In genomic region chr5:125112196-125112595, GRCh38 we compare ENCODE assay signal across 25 cellular contexts.
DNase-seq lines count a peak whose midpoint lies in the region; ATAC-seq, FAIRE-seq and TF ChIP-seq lines count a peak whose summit lies in the region.
"Had no signal": no experiment of that assay in that cellular context is flagged by ENCODE, and none has a peak within 500 bp of the region (broad histone marks: within the 10 kb centered on the region; RNA-seq: fewer than 3 reads in every experiment).

No MANE protein-coding gene starts in this region.

- H4K8ac ChIP-seq in mesenchymal stem cell (ENCODE audit: low read length), result peak overlapping the region; percentile 27
- H4K8ac ChIP-seq in neuronal stem cell (ENCODE audit: low read depth, low read length), result no peak overlapping the region

- DNase-seq in ELR (ENCODE audit: low read depth) (peak; percentile 73), RPMI7951 (ENCODE audit: low read depth) (peak; percentile 55), fibroblast of mammary gland (ENCODE audit: low read depth) (peak; percentile 33), mesenchymal stem cell (peak; percentile 70), kidney (no peak), HAP-1 (ENCODE audit: low spot score in 2 of 2) (no peak), neuronal stem cell (ENCODE audit: low spot score) (no peak)
- DNase-seq: activated B cell treated with CpG ODN at 0.5 μM for 24 hours; activated CD4-positive, alpha-beta T cell treated with anti-CD3 and anti-CD28 coated beads, Interleukin-2, amount 50 U/mL, for 1 hour; activated naive CD4-positive, alpha-beta T cell; activated T-cell treated with anti-CD3 and anti-CD28 coated beads, Interleukin-2, amount 50 U/mL, for 4 hours; C1 segment of cervical spinal cord; effector CD8-positive, alpha-beta T cell; NCI-H146; NCI-H510A treated with DMSO at 0.1 percent for 48 hours; nephron progenitor cell; SJCRH30; stimulated activated CD4-positive, alpha-beta T cell treated with anti-CD3 and anti-CD28 coated beads, Interleukin-2, amount 100 ng/mL, for 48 hours; T-helper 1 cell had no signal

- in situ Hi-C loops in HAP-1 (cut with MboI; ENCODE audit: low sequenced_read_pairs), result no loop called here

- TF ChIP-seq CTCF in fibroblast of mammary gland (conservative IDR thresholded peaks at IDR 0.05; ENCODE audit: control insufficient read depth, insufficient read depth, low read depth, low read length) (no peak), kidney (IDR thresholded peaks at IDR 0.05; ENCODE audit: borderline replicate concordance, extremely low read depth, insufficient read depth) (no peak)

- WGBS in mesenchymal stem cell, result 27% methylated on average over 2 of the region's 2 CpGs
- WGBS in neuronal stem cell (ENCODE audit: extremely low coverage in 2 of 2, insufficient read length in 2 of 2, insufficient replicate concordance in 1 of 2), 2 donors, result no CpG with 5 or more reads among the region's 2 CpGs

- no peak overlapping the region for H3K4me3 ChIP-seq in fibroblast of mammary gland (ENCODE audit: control insufficient read depth, low read depth, low read length)
- no peak overlapping the region for H3K4me3 ChIP-seq in mesenchymal stem cell (ENCODE audit: insufficient read depth in 1 of 2, low read depth in 1 of 2, low read length in 2 of 2)
- H3K4me3 ChIP-seq in kidney (ENCODE audit: low read length in 2 of 2), result no peak overlapping the region
- H3K4me3 ChIP-seq in HAP-1, result no peak overlapping the region
- no peak overlapping the region for H3K4me3 ChIP-seq in neuronal stem cell (ENCODE audit: low read length in 2 of 2)
- H3K4me3 ChIP-seq: lung, right atrium auricular region, SJCRH30 had no signal

- ATAC-seq in GM21381 (IDR thresholded peaks at IDR 0.05; ENCODE audit: unreplicated experiment), result no peak
- ATAC-seq: activated T-cell treated with anti-CD3 and anti-CD28 coated beads, Interleukin-2, amount 50 U/mL, for 4 hours; HepG2 had no signal

- H2BK12ac ChIP-seq in mesenchymal stem cell (ENCODE audit: low read length in 2 of 2), result no peak overlapping the region
- no peak overlapping the region for H2BK12ac ChIP-seq in neuronal stem cell (ENCODE audit: low read length)

- no peaks in the 10 kb centered on the region for H3K4me1 ChIP-seq in mesenchymal stem cell (ENCODE audit: control insufficient read depth, insufficient read depth, low read depth, low read length)
- no peaks in the 10 kb centered on the region for H3K4me1 ChIP-seq in kidney (ENCODE audit: control insufficient read depth in 1 of 2, insufficient read depth in 1 of 2, low read depth in 1 of 2, low read length in 2 of 2)
- no peaks in the 10 kb centered on the region for H3K4me1 ChIP-seq in HAP-1
- no peaks in the 10 kb centered on the region for H3K4me1 ChIP-seq in neuronal stem cell (ENCODE audit: control insufficient read depth in 2 of 2, insufficient read depth in 1 of 2, low read depth in 1 of 2, low read length in 2 of 2)
- H3K4me1 ChIP-seq: right atrium auricular region, SJCRH30 had no signal

- H3K4me2 ChIP-seq in mesenchymal stem cell (ENCODE audit: low read length, poor library complexity, severe bottlenecking) (no peak overlapping the region), neuronal stem cell (ENCODE audit: insufficient read depth, low read length, poor library complexity, severe bottlenecking) (no peak overlapping the region)

- H2BK15ac ChIP-seq in mesenchymal stem cell (ENCODE audit: low read depth, poor library complexity, severe bottlenecking) (no peak overlapping the region), neuronal stem cell (ENCODE audit: low read length) (no peak overlapping the region)

- H4K91ac ChIP-seq in mesenchymal stem cell (ENCODE audit: low read length) (no peak overlapping the region), neuronal stem cell (ENCODE audit: low read depth, low read length, poor library complexity) (no peak overlapping the region)

- H3K79me1 ChIP-seq in mesenchymal stem cell (replicated peaks; ENCODE audit: low read length, poor library complexity, severe bottlenecking) (no peaks in the 10 kb centered on the region), neuronal stem cell (ENCODE audit: low read depth, low read length) (no peaks in the 10 kb centered on the region)

- no peak overlapping the region for H3K4ac ChIP-seq in mesenchymal stem cell (ENCODE audit: low read depth in 1 of 2, low read length in 2 of 2)
- no peak overlapping the region for H3K4ac ChIP-seq in neuronal stem cell (ENCODE audit: low read length)

- H3K23ac ChIP-seq in mesenchymal stem cell (ENCODE audit: low read length in 2 of 2) (no peak overlapping the region), neuronal stem cell (ENCODE audit: low read depth, low read length, poor library complexity) (no peak overlapping the region)

- H3K9me3 ChIP-seq in mesenchymal stem cell (ENCODE audit: control insufficient read depth, low read length), result peaks cover 7% of the 10 kb centered on the region
- no peaks in the 10 kb centered on the region for H3K9me3 ChIP-seq in kidney (ENCODE audit: control insufficient read depth in 1 of 2, low read length in 2 of 2)
- no peaks in the 10 kb centered on the region for H3K9me3 ChIP-seq in HAP-1
- H3K9me3 ChIP-seq in neuronal stem cell (replicated peaks in 1 of 2; ENCODE audit: control insufficient read depth in 2 of 2, insufficient read depth in 1 of 2, low read depth in 1 of 2, low read length in 2 of 2), result peaks cover 0 to 5% of the 10 kb centered on the region in 2 donors
- H3K9me3 ChIP-seq: right atrium auricular region, SJCRH30 had no signal

- intact Hi-C loops in kidney (cut with DNase I), result no loop called here

- H3K27ac ChIP-seq in mesenchymal stem cell (ENCODE audit: low read length, poor library complexity, severe bottlenecking), result no peak overlapping the region
- H3K27ac ChIP-seq in kidney (ENCODE audit: low read depth in 2 of 2, low read length in 2 of 2), result no peak overlapping the region
- no peak overlapping the region for H3K27ac ChIP-seq in neuronal stem cell (replicated peaks; ENCODE audit: low read length)
- H3K27ac ChIP-seq: parathyroid adenoma, right atrium auricular region, SJCRH30 had no signal

- H2BK120ac ChIP-seq in mesenchymal stem cell (ENCODE audit: low read depth, low read length) (no peak overlapping the region), neuronal stem cell (ENCODE audit: low read depth, low read length) (no peak overlapping the region)

- H2AFZ ChIP-seq in mesenchymal stem cell (ENCODE audit: low read depth, low read length) (no peak overlapping the region), neuronal stem cell (ENCODE audit: low read length) (no peak overlapping the region)

- no peak for FAIRE-seq in kidney (lab: Jason Lieb, UNC)
- FAIRE-seq: GM12892, HepG2 had no signal

- H3K18ac ChIP-seq in mesenchymal stem cell (ENCODE audit: low read depth in 1 of 2, low read length in 2 of 2) (no peak overlapping the region), neuronal stem cell (ENCODE audit: low read length) (no peak overlapping the region)

- H2AK5ac ChIP-seq in mesenchymal stem cell (ENCODE audit: low read length, severe bottlenecking) (no peak overlapping the region), neuronal stem cell (ENCODE audit: low read depth, low read length) (no peak overlapping the region)

- H2BK5ac ChIP-seq in mesenchymal stem cell (ENCODE audit: low read depth, low read length, poor library complexity, severe bottlenecking) (no peak overlapping the region), neuronal stem cell (ENCODE audit: low read length) (no peak overlapping the region)

- H3K14ac ChIP-seq in mesenchymal stem cell (ENCODE audit: low read length in 2 of 2), result no peak overlapping the region
- H3K14ac ChIP-seq in neuronal stem cell (ENCODE audit: low read length), result no peak overlapping the region

- H3K9ac ChIP-seq in mesenchymal stem cell (ENCODE audit: low read length) (no peak overlapping the region), kidney (ENCODE audit: low read length in 2 of 2) (no peak overlapping the region), neuronal stem cell (ENCODE audit: low read depth, low read length, poor library complexity) (no peak overlapping the region)
- H3K9ac ChIP-seq: parathyroid adenoma had no signal

- H3K36me3 ChIP-seq in mesenchymal stem cell (ENCODE audit: control insufficient read depth in 1 of 2, insufficient read depth in 2 of 2, low read depth in 1 of 2, low read length in 2 of 2) (no peaks in the 10 kb centered on the region), kidney (ENCODE audit: control insufficient read depth in 1 of 2, insufficient read depth in 2 of 2, low read length in 2 of 2) (no peaks in the 10 kb centered on the region), HAP-1 (replicated peaks) (no peaks in the 10 kb centered on the region), neuronal stem cell (replicated peaks in 1 of 2; ENCODE audit: control insufficient read depth in 2 of 2, insufficient read depth in 2 of 2, low read length in 2 of 2) (no peaks in the 10 kb centered on the region)
- H3K36me3 ChIP-seq: right atrium auricular region, SJCRH30 had no signal

- no peaks in the 10 kb centered on the region for H3K27me3 ChIP-seq in mesenchymal stem cell (ENCODE audit: control insufficient read depth in 1 of 2, insufficient read depth in 1 of 2, low read length in 2 of 2)
- no peaks in the 10 kb centered on the region for H3K27me3 ChIP-seq in HAP-1 (ENCODE audit: low read depth)
- no peaks in the 10 kb centered on the region for H3K27me3 ChIP-seq in neuronal stem cell (ENCODE audit: control insufficient read depth in 3 of 3, insufficient read depth in 3 of 3, low read depth in 1 of 3, low read length in 3 of 3)
- H3K27me3 ChIP-seq: right atrium auricular region, SJCRH30 had no signal

Comparison
In these comparisons a context has a peak if more than half of its experiments do, and no peak if none do; other contexts are left out.
1. DNase-seq: peak in ELR (single experiment), RPMI7951 (single experiment), fibroblast of mammary gland (single experiment) and mesenchymal stem cell (single experiment); none in kidney (single experiment), HAP-1 (0 of 2) and neuronal stem cell (single experiment).